Comparison of ENCODE assay signal across 8 cellular contexts in the genomic region with DNA sequence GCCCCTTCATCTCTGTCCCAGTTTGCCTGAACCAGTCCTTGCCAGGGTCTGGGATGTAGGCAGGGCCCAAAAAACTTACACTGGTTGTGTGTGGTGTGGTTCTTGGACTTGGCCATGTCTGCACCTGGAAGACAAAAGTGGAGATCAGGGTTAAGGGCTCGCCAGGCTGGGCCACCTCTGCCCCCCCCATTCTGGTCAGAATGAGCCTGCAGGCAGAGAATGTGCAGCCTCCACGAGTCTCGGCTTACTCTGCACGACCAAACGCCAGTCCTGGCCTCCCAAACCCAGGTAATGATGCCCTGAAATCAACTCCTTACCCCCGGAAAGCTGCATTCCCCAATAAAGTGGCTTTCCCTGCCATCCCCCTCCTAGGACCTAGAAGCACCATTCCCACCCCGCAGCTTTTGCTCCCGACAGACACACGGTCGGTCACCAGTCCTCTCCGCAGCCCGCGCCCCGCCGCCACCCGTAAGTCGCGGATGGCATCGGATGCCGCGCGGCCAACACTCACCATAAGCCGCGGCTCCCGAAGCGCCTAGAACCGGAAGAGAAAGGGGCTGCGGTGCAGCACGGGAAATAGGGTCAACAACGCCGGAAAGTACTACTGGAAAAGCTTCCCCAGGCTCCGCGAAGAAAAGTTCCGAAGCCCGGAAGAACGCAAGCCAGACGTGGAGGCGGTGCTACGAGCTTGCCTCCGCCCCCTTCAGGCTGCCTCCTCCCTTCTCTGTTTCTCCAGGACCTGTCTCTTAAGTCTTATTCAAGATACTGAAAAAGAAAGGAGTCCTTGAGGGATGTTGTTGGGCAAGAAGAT. TPM values are rescaled to one million over a fixed set of nuclear protein-coding genes. Genes with fewer than 3 reads are reported as not detected.
DNase-seq lines count a peak whose midpoint lies in the region; ATAC-seq and TF ChIP-seq lines count a peak whose summit lies in the region.

A gene (minus strand): TSS at position 550 of the 811 bp plus-strand sequence. CDS start 434 bp downstream, at position 116.

- no peak for TF ChIP-seq POLR2A in lower leg skin (IDR thresholded peaks at IDR 0.05)

- TF ChIP-seq CTCF in dorsolateral prefrontal cortex (IDR thresholded peaks at IDR 0.05 in 54 of 56, conservative IDR thresholded peaks at IDR 0.05 in 2 of 56; ENCODE audit: low read depth in 1 of 56, partially characterized antibody in 56 of 56): peak; percentile 41 to 85 (median 71)
- no peak for TF ChIP-seq CTCF in lower leg skin (IDR thresholded peaks at IDR 0.05)

- no peaks in the 10 kb centered on the region for H3K27me3 ChIP-seq in dorsolateral prefrontal cortex

- H3K4me3 ChIP-seq in dorsolateral prefrontal cortex: peak within 1 kb of the TSS; percentile 52 to 96 (median 78)
- H3K4me3 ChIP-seq in lower leg skin (ENCODE audit: low read depth, poor library complexity, severe bottlenecking): peak within 1 kb of the TSS; percentile 87

- intact Hi-C loops in dorsolateral prefrontal cortex (cut with DNase I): loop anchor here (1.0 to 10.0 kb wide), 5 partner anchors 19 to 289 kb away; a partner anchor contains a TSS
- intact Hi-C loops in lower leg skin (cut with DNase I; ENCODE audit: low total_unique reads): no loop called here

- DNase-seq in CD1c-positive myeloid dendritic cell (ENCODE audit: extremely low spot score) (peak; percentile 96), NCI-H82 treated with DMSO at 0.1 percent for 48 hours (lab: John Stamatoyannopoulos, UW; ENCODE audit: unreplicated experiment) (peak; percentile 95), dorsolateral prefrontal cortex (peak; percentile 75 to 92 (median 89)), lower leg skin (ENCODE audit: low spot score in 2 of 2) (peak; percentile 94 to 98)
- peak; percentile 91 to 94 for DNase-seq in activated CD4-positive, alpha-beta T cell treated with anti-CD3 and anti-CD28 coated beads, Interleukin-2, amount 50 U/mL, for 48 hours
- peak; percentile 85 to 92 for DNase-seq in stimulated activated CD4-positive, alpha-beta T cell treated with anti-CD3 and anti-CD28 coated beads, Interleukin-4, amount 100 ng/mL, for 4 hours

- ATAC-seq in GM19395 (IDR thresholded peaks at IDR 0.05; ENCODE audit: unreplicated experiment) (peak; percentile 85), HG03565 (IDR thresholded peaks at IDR 0.05; ENCODE audit: unreplicated experiment) (peak; percentile 85)

- 0 to 1% methylated on average over 38 to 40 of the region's 40 CpGs for WGBS in lower leg skin, 2 donors

- H3K27ac ChIP-seq in dorsolateral prefrontal cortex: peak within 1 kb of the TSS in 58 of 59 donors; percentile 48 to 96 (median 90)

RNA-seq across cellular contexts. Expression of the gene that starts here (rescaled TPM):
- total RNA-seq in dorsolateral prefrontal cortex: 100 to 1,000 TPM; 154 to 416 (median 290) TPM
- total RNA-seq in lower leg skin: 1,000 to 10,000 TPM; 1,729 to 2,645 (median 2,120) TPM

Comparison
In these comparisons a context has a peak if more than half of its experiments do, and no peak if none do; other contexts are left out.
1. Peak in every context shown above with its lines: DNase-seq, ATAC-seq, H3K4me3 ChIP-seq and H3K27ac ChIP-seq.
2. RNA of the gene that starts here (total RNA-seq): 1,729 to 2,645 TPM in lower leg skin; 154 to 416 TPM in dorsolateral prefrontal cortex; every median in the first group is over 4 times any median in the second.
3. CTCF ChIP-seq: peak in dorsolateral prefrontal cortex (56 of 56); none in lower leg skin (0 of 3).